13 cellular contexts compared by ENCODE assay signal in the genomic region with DNA sequence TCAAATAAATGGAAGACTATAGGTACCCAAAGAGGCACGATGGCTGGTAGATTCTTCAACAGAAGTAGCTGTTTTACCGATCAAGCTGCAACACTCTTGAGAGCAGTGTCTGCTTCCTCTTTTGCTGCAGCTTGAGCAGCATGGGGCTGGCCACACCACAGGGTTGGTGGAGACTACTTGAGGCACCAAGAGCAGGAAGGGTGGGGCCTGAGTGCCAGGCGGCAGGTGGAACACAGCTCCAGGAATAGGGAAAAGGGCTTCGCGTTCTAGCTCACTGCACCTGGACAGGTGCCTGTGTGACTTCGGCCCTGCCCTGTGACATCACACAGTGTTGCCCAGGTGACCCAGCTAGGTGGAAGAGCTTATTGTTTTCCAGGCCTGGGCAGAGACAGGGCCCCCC. TPM values are rescaled to one million over a fixed set of nuclear protein-coding genes. Genes with fewer than 3 reads are reported as not detected.
DNase-seq lines count a peak whose midpoint lies in the region; ATAC-seq and TF ChIP-seq lines count a peak whose summit lies in the region.
"Had no signal": no experiment of that assay in that cellular context is flagged by ENCODE, and none has a peak within 500 bp of the region (broad histone marks: within the 10 kb centered on the region; RNA-seq: fewer than 3 reads in every experiment).

CCDC33 (plus strand) TSS at position 365 of the 400 bp plus-strand sequence. CDS start 394 bp downstream, outside the sequence.

- H3K4ac ChIP-seq in trophoblast cell (ENCODE audit: low read depth, low read length) = no peak within 1 kb of the TSS

- H3K14ac ChIP-seq in trophoblast cell (ENCODE audit: low read length) = no peak within 1 kb of the TSS

- no peaks in the 10 kb centered on the region for H3K9me3 Mint-ChIP-seq in MCF 10A (ENCODE audit: unreplicated experiment)
- no peaks in the 10 kb centered on the region for H3K9me3 Mint-ChIP-seq in activated B cell treated with CpG ODN at 0.5 μM for 24 hours
- H3K9me3 Mint-ChIP-seq: activated T-helper 1 cell treated with anti-CD3 and anti-CD28 coated beads, Interleukin-12 subunit alpha, Interleukin-12 subunit beta, Interleukin-2, Interleukin-4 antibody, amounts not matched to agents 30 ng/mL and 10 ng/mL and 1 ng/mL, durations not matched to agents 14 hours and 24 hours and 36 hours had no signal

- no peak for TF ChIP-seq CTCF in MCF 10A (IDR thresholded peaks at IDR 0.05; ENCODE audit: unreplicated experiment)
- TF ChIP-seq CTCF in mammary epithelial cell (conservative IDR thresholded peaks at IDR 0.05 in 1 of 2, IDR thresholded peaks at IDR 0.05 in 1 of 2; ENCODE audit: extremely low read depth in 1 of 2, insufficient read depth in 1 of 2, low read depth in 1 of 2, low read length in 2 of 2) = no peak
- no peak for TF ChIP-seq CTCF in activated B cell treated with CpG ODN at 0.5 μM for 24 hours (IDR thresholded peaks at IDR 0.05)
- no peak for TF ChIP-seq CTCF in upper lobe of right lung (IDR thresholded peaks at IDR 0.05)

- no peak within 1 kb of the TSS for H4K91ac ChIP-seq in trophoblast cell (ENCODE audit: low read depth, low read length)

- H3K27me3 ChIP-seq in mammary epithelial cell (ENCODE audit: insufficient read depth, low read length) (no peaks in the 10 kb centered on the region), upper lobe of right lung (no peaks in the 10 kb centered on the region), trophoblast cell (ENCODE audit: insufficient read depth, low read length) (no peaks in the 10 kb centered on the region)
- H3K27me3 ChIP-seq: pancreas had no signal

- intact Hi-C loops in MCF 10A (cut with micrococcal nuclease) (no loop called here), mammary epithelial cell (cut with micrococcal nuclease) (no loop called here), activated B cell treated with CpG ODN at 0.5 μM for 24 hours (cut with micrococcal nuclease) (no loop called here), upper lobe of right lung (cut with DNase I) (no loop called here)

- H3K4me3 Mint-ChIP-seq in MCF 10A (ENCODE audit: unreplicated experiment) (no peak within 1 kb of the TSS), activated B cell treated with CpG ODN at 0.5 μM for 24 hours (no peak within 1 kb of the TSS)
- H3K4me3 Mint-ChIP-seq: activated T-helper 1 cell treated with anti-CD3 and anti-CD28 coated beads, Interleukin-12 subunit alpha, Interleukin-12 subunit beta, Interleukin-2, Interleukin-4 antibody, amounts not matched to agents 30 ng/mL and 10 ng/mL and 1 ng/mL, durations not matched to agents 14 hours and 24 hours and 36 hours had no signal

- POLR2A ChIA-PET in MCF 10A (lab: Yijun Ruan, JAX) = no interaction called here
- POLR2A ChIA-PET in activated B cell treated with CpG ODN at 0.5 μM for 24 hours (lab: Charles Lee) = interaction anchor here (0.7 kb wide), 1 partner anchor 305 kb away, joined by 6 read pairs; no protein-coding TSS in a partner anchor

- H3K79me2 ChIP-seq in mammary epithelial cell (ENCODE audit: insufficient read depth, low read length) (no peaks in the 10 kb centered on the region), trophoblast cell (ENCODE audit: control insufficient read depth, insufficient read depth, low read length, poor library complexity) (no peaks in the 10 kb centered on the region)

- BruUV-seq in MCF 10A (replicated peaks; lab: Mats Ljungman, UMichigan) = no TSS peak
- BruUV-seq in mammary epithelial cell (replicated peaks; lab: Mats Ljungman, UMichigan) = no TSS peak

- H2BK12ac ChIP-seq in trophoblast cell (ENCODE audit: low read length) = no peak within 1 kb of the TSS

- H3K4me1 ChIP-seq in mammary epithelial cell (ENCODE audit: insufficient read depth, low read length) = peaks cover 14% of the 10 kb centered on the region
- H3K4me1 ChIP-seq in upper lobe of right lung = peaks cover 11% of the 10 kb centered on the region
- H3K4me1 ChIP-seq in trophoblast cell (ENCODE audit: control insufficient read depth in 1 of 2, insufficient read depth in 2 of 2, low read length in 2 of 2) = no peaks in the 10 kb centered on the region

- peaks cover 13% of the 10 kb centered on the region for H3K27me3 Mint-ChIP-seq in MCF 10A (ENCODE audit: insufficient read depth, unreplicated experiment)
- peaks cover 5% of the 10 kb centered on the region for H3K27me3 Mint-ChIP-seq in activated B cell treated with CpG ODN at 0.5 μM for 24 hours

- CTCF ChIA-PET in MCF 10A (lab: Yijun Ruan, JAX) (interaction anchor here (0.6 kb wide), 1 partner anchor 570 kb away, joined by 3 read pairs; no protein-coding TSS in a partner anchor), mammary epithelial cell (lab: Charles Lee; ENCODE audit: low non-redundant PET) (interaction anchor here (0.5 kb wide), 1 partner anchor 85 kb away, joined by 4 read pairs; no protein-coding TSS in a partner anchor), activated B cell treated with CpG ODN at 0.5 μM for 24 hours (lab: Charles Lee) (no interaction called here)

- H3K9me3 ChIP-seq in mammary epithelial cell (replicated peaks; ENCODE audit: insufficient read depth, low read length) (no peaks in the 10 kb centered on the region), upper lobe of right lung (no peaks in the 10 kb centered on the region), trophoblast cell (ENCODE audit: insufficient read depth, low read depth, low read length) (no peaks in the 10 kb centered on the region)
- H3K9me3 ChIP-seq: pancreas had no signal

- H3K4me3 ChIP-seq in mammary epithelial cell (replicated peaks in 1 of 3; ENCODE audit: insufficient read depth in 1 of 3, low read depth in 2 of 3, low read length in 3 of 3) (no peak within 1 kb of the TSS), upper lobe of right lung (no peak within 1 kb of the TSS), trophoblast cell (ENCODE audit: low read depth, low read length) (no peak within 1 kb of the TSS)
- H3K4me3 ChIP-seq: pancreas had no signal

- no peak within 1 kb of the TSS for H3K4me2 ChIP-seq in mammary epithelial cell (ENCODE audit: insufficient read depth, low read depth, low read length)
- no peak within 1 kb of the TSS for H3K4me2 ChIP-seq in trophoblast cell (ENCODE audit: low read length)

- H2AK5ac ChIP-seq in trophoblast cell (ENCODE audit: low read length) = no peak within 1 kb of the TSS

- H4K20me1 ChIP-seq in mammary epithelial cell (ENCODE audit: insufficient read depth, low read length) = no peaks in the 10 kb centered on the region

- no peak within 1 kb of the TSS for H4K12ac ChIP-seq in trophoblast cell (ENCODE audit: low read depth, low read length)

- dilution Hi-C loops in mammary epithelial cell (cut with HindIII; ENCODE audit: low sequenced_read_pairs) = no loop called here

- in situ Hi-C loops in mammary epithelial cell (cut with MboI; ENCODE audit: low sequenced_read_pairs in 2 of 2) = no loop called here

- H3K36me3 Mint-ChIP-seq in MCF 10A (ENCODE audit: insufficient read depth, unreplicated experiment) = peaks cover 6% of the 10 kb centered on the region
- H3K36me3 Mint-ChIP-seq in activated B cell treated with CpG ODN at 0.5 μM for 24 hours (ENCODE audit: low read depth) = no peaks in the 10 kb centered on the region

- H2BK5ac ChIP-seq in trophoblast cell (ENCODE audit: low read depth, low read length, poor library complexity) = no peak within 1 kb of the TSS

- H3K9ac ChIP-seq in mammary epithelial cell (ENCODE audit: insufficient read depth, low read length) (no peak within 1 kb of the TSS), trophoblast cell (ENCODE audit: low read length) (no peak within 1 kb of the TSS)

- H3K4me1 Mint-ChIP-seq in MCF 10A (ENCODE audit: insufficient read depth, unreplicated experiment) (peaks cover 9% of the 10 kb centered on the region), activated B cell treated with CpG ODN at 0.5 μM for 24 hours (peaks cover 13% of the 10 kb centered on the region)

- no peak within 1 kb of the TSS for H4K8ac ChIP-seq in trophoblast cell (ENCODE audit: low read depth, low read length)

- H3K27ac Mint-ChIP-seq in MCF 10A (ENCODE audit: low read depth, unreplicated experiment) (peak within 1 kb of the TSS; percentile 35), activated B cell treated with CpG ODN at 0.5 μM for 24 hours (peak within 1 kb of the TSS; percentile 46)
- H3K27ac Mint-ChIP-seq: activated T-helper 1 cell treated with anti-CD3 and anti-CD28 coated beads, Interleukin-12 subunit alpha, Interleukin-12 subunit beta, Interleukin-2, Interleukin-4 antibody, amounts not matched to agents 30 ng/mL and 10 ng/mL and 1 ng/mL, durations not matched to agents 14 hours and 24 hours and 36 hours had no signal

- no peak within 1 kb of the TSS for H3K23ac ChIP-seq in trophoblast cell (ENCODE audit: low read length)

- H3K18ac ChIP-seq in trophoblast cell (ENCODE audit: low read length) = no peak within 1 kb of the TSS

- DNase-seq in MCF 10A (ENCODE audit: unreplicated experiment) (no peak), mammary epithelial cell (no peak), NCI-H2107 treated with DMSO at 0.1 percent for 48 hours (lab: John Stamatoyannopoulos, UW; ENCODE audit: unreplicated experiment) (peak; percentile 80), activated B cell treated with CpG ODN at 0.5 μM for 24 hours (peak; percentile 20), upper lobe of right lung (peak; percentile 78), trophoblast cell (no peak), NCI-H2171 (lab: John Stamatoyannopoulos, UW) (no peak), GM03348 (ENCODE audit: low spot score) (no peak)
- DNase-seq: NCI-H1694 treated with DMSO at 0.1 percent for 48 hours had no signal

- 87% methylated on average over 6 of the region's 6 CpGs for WGBS in mammary epithelial cell (ENCODE audit: low coverage, missing lambda C conversion rate)
- WGBS in trophoblast cell (ENCODE audit: extremely low coverage, insufficient coverage, insufficient read length) = no CpG with 5 or more reads among the region's 6 CpGs

- H3K27ac ChIP-seq in mammary epithelial cell (ENCODE audit: insufficient read depth, low read depth, low read length) (no peak within 1 kb of the TSS), upper lobe of right lung (no peak within 1 kb of the TSS), trophoblast cell (ENCODE audit: low read depth, low read length) (no peak within 1 kb of the TSS)
- H3K27ac ChIP-seq: pancreas had no signal

- peak; percentile 82 for ATAC-seq in activated B cell treated with CpG ODN at 0.5 μM for 24 hours (ENCODE audit: low read depth)
- peak; percentile 69 for ATAC-seq in upper lobe of right lung

- H3K36me3 ChIP-seq in mammary epithelial cell (ENCODE audit: insufficient read depth, low read length) = no peaks in the 10 kb centered on the region
- no peaks in the 10 kb centered on the region for H3K36me3 ChIP-seq in upper lobe of right lung
- H3K36me3 ChIP-seq in trophoblast cell (ENCODE audit: control insufficient read depth in 1 of 2, insufficient read depth in 2 of 2, low read length in 2 of 2) = no peaks in the 10 kb centered on the region
- H3K36me3 ChIP-seq: pancreas had no signal

- H3K79me1 ChIP-seq in trophoblast cell (ENCODE audit: low read length) = no peaks in the 10 kb centered on the region

- H2BK120ac ChIP-seq in trophoblast cell (ENCODE audit: insufficient read depth, low read length, poor library complexity) = no peak within 1 kb of the TSS

- H2AFZ ChIP-seq in mammary epithelial cell (ENCODE audit: low read depth, low read length) (no peak within 1 kb of the TSS), trophoblast cell (ENCODE audit: insufficient read depth, low read length, poor library complexity) (no peak within 1 kb of the TSS)

RNA-seq across cellular contexts. Expression of gene CCDC33, which starts in this region (rescaled TPM):
- total RNA-seq in MCF 10A (2022) (not detected in 2 replicates), mammary epithelial cell (not detected), activated B cell treated with CpG ODN at 0.5 μM for 24 hours (not detected in 2 replicates), upper lobe of right lung (not detected)
- polyA plus RNA-seq in mammary epithelial cell = 0.20 TPM
- polyA minus RNA-seq in mammary epithelial cell = not detected
- polyA plus RNA-seq in trophoblast cell (2013) = 1.9 and 2.1 TPM in 2 replicates
- total RNA-seq: activated T-helper 1 cell treated with anti-CD3 and anti-CD28 coated beads, Interleukin-12 subunit alpha, Interleukin-12 subunit beta, Interleukin-2, Interleukin-4 antibody, amounts not matched to agents 30 ng/mL and 10 ng/mL and 1 ng/mL, durations not matched to agents 14 hours and 24 hours and 36 hours; cardiac septum; pancreas had no signal
- polyA plus RNA-seq: AG04450, pancreas had no signal

Comparison
In these comparisons a context has a peak if more than half of its experiments do, and no peak if none do; other contexts are left out.
1. Peak in DNase-seq and ATAC-seq in activated B cell treated with CpG ODN at 0.5 μM for 24 hours; RNA of the gene not detected or under 1 TPM.
2. Peak in DNase-seq and ATAC-seq in upper lobe of right lung; RNA of the gene not detected or under 1 TPM.